In genomic region chr21:43970551-43970950, GRCh38 we compare ENCODE assay signal across 20 cellular contexts.
"Had no signal": no experiment of that assay in that cellular context is flagged by ENCODE, and none has a peak within 500 bp of the region (broad histone marks: within the 10 kb centered on the region; RNA-seq: fewer than 3 reads in every experiment).

No MANE protein-coding gene starts in this region.

- DNase-seq: dermis blood vessel endothelial cell; effector memory CD4-positive, alpha-beta T cell; erythroblast; esophagus squamous epithelium; foreskin melanocyte; natural killer cell; occipital lobe; pancreas; stimulated activated CD4-positive, alpha-beta T cell treated with anti-CD3 and anti-CD28 coated beads, Interleukin-12 subunit alpha, Interleukin-12 subunit beta, amount 100 ng/mL, for 4 hours; stimulated activated CD4-positive, alpha-beta T cell treated with anti-CD3 and anti-CD28 coated beads, Interleukin-1b, Interleukin-23, amount 100 ng/mL, for 48 hours; stimulated activated CD4-positive, alpha-beta T cell treated with anti-CD3 and anti-CD28 coated beads, Interleukin-4, amount 100 ng/mL, for 1 hour; stimulated activated CD8-positive, alpha-beta memory T cell treated with anti-CD3 and anti-CD28 coated beads, Interleukin-4, amount 100 ng/mL, for 48 hours; stimulated activated naive CD4-positive, alpha-beta T cell treated with Interleukin-2 at 50 U/mL for 16 hours; stomach; thyroid gland; trophoblast cell had no signal

- H3K27me3 ChIP-seq: esophagus squamous epithelium, pancreas, stomach, thyroid gland, vagina had no signal

- H3K4me1 ChIP-seq: pancreas, vagina had no signal

- H3K27ac ChIP-seq: coronary artery, esophagus squamous epithelium, pancreas, stomach, thyroid gland, vagina had no signal

- ATAC-seq: natural killer cell, pancreas had no signal

- H3K4me3 ChIP-seq: coronary artery, esophagus squamous epithelium, lung, pancreas, smooth muscle cell, stomach, thyroid gland, vagina had no signal

- H3K9me3 ChIP-seq: esophagus squamous epithelium, pancreas, stomach, thyroid gland, vagina had no signal
